In genomic region chr15:49238342-49238741, GRCh38 we compare ENCODE assay signal across 16 cellular contexts.
DNase-seq lines count a peak whose midpoint lies in the region; ATAC-seq and TF ChIP-seq lines count a peak whose summit lies in the region.
"Had no signal": no experiment of that assay in that cellular context is flagged by ENCODE, and none has a peak within 500 bp of the region (broad histone marks: within the 10 kb centered on the region; RNA-seq: fewer than 3 reads in every experiment).

No MANE protein-coding gene starts in this region.

- no peaks in the 10 kb centered on the region for H3K9me3 Mint-ChIP-seq in naive thymus-derived CD4-positive, alpha-beta T cell
- H3K9me3 Mint-ChIP-seq: activated naive CD8-positive, alpha-beta T cell treated with anti-CD3 and anti-CD28 coated beads, Interleukin-2, amount 10 ng/mL, durations not matched to agents 7 days and 5 days; stimulated activated naive CD8-positive, alpha-beta T cell treated with anti-CD3 and anti-CD28 coated beads, Interleukin-15, amount 100 ng/mL, for 72 hours had no signal

- ATAC-seq in naive thymus-derived CD4-positive, alpha-beta T cell = no peak
- ATAC-seq: activated CD8-positive, alpha-beta memory T cell treated with anti-CD3 and anti-CD28 coated beads, Interleukin-2, amount 10 ng/mL, durations not matched to agents 7 days and 5 days; stimulated activated naive CD8-positive, alpha-beta T cell treated with anti-CD3 and anti-CD28 coated beads, Interleukin-15, amount 100 ng/mL, for 72 hours had no signal

- H3K27ac ChIP-seq in left ventricle myocardium inferior (replicated peaks) = peak overlapping the region; percentile 23
- H3K27ac ChIP-seq in tibial artery = peak overlapping the region; percentile 19 to 58
- no peak overlapping the region for H3K27ac ChIP-seq in naive thymus-derived CD4-positive, alpha-beta T cell (ENCODE audit: low read depth, low read length)

- H3K36me3 ChIP-seq in left ventricle myocardium inferior (peaks cover 30% of the 10 kb centered on the region), tibial artery (peaks cover 0 to 7% (median 4%) of the 10 kb centered on the region in 3 donors)
- H3K36me3 ChIP-seq in naive thymus-derived CD4-positive, alpha-beta T cell (ENCODE audit: control insufficient read depth in 2 of 3, insufficient read depth in 3 of 3, low read length in 3 of 3) = peaks cover 4 to 24% (median 5%) of the 10 kb centered on the region in 3 experiments

- H3K36me3 Mint-ChIP-seq in naive thymus-derived CD4-positive, alpha-beta T cell = peaks cover 2 to 18% (median 14%) of the 10 kb centered on the region in 5 donors

- H3K4me1 ChIP-seq in left ventricle myocardium inferior (peaks cover 60% of the 10 kb centered on the region), tibial artery (peaks cover 0 to 34% (median 8%) of the 10 kb centered on the region in 4 donors)
- H3K4me1 ChIP-seq in naive thymus-derived CD4-positive, alpha-beta T cell (ENCODE audit: control insufficient read depth in 2 of 2, insufficient read depth in 2 of 2, low read length in 2 of 2) = no peaks in the 10 kb centered on the region

- H3K9me3 ChIP-seq in left ventricle myocardium inferior (replicated peaks) = no peaks in the 10 kb centered on the region
- H3K9me3 ChIP-seq in tibial artery = no peaks in the 10 kb centered on the region
- H3K9me3 ChIP-seq in naive thymus-derived CD4-positive, alpha-beta T cell (ENCODE audit: control insufficient read depth in 2 of 3, low read length in 3 of 3) = no peaks in the 10 kb centered on the region

- DNase-seq in HFF-Myc (ENCODE audit: extremely low read depth, low read depth) (peak; percentile 69), amniotic epithelial cell (ENCODE audit: low read depth) (peak; percentile 97), left ventricle myocardium inferior (no peak), tibial artery (no peak), iPS-NIHi7 (ENCODE audit: extremely low spot score) (no peak), D341Med (ENCODE audit: low spot score) (no peak)
- no peak for DNase-seq in naive thymus-derived CD4-positive, alpha-beta T cell
- DNase-seq: activated CD8-positive, alpha-beta memory T cell treated with anti-CD3 and anti-CD28 coated beads, Interleukin-2, amount 10 ng/mL, durations not matched to agents 7 days and 5 days; activated naive CD8-positive, alpha-beta T cell treated with anti-CD3 and anti-CD28 coated beads, Interleukin-2, amount 10 ng/mL, durations not matched to agents 7 days and 5 days; Calu3; mammary epithelial cell; NCI-H1048; SHP77; stimulated activated CD4-positive, alpha-beta T cell treated with anti-CD3 and anti-CD28 coated beads, Interleukin-4, amount 100 ng/mL, for 1 hour; stimulated activated naive CD8-positive, alpha-beta T cell treated with anti-CD3 and anti-CD28 coated beads, Interleukin-15, amount 100 ng/mL, for 72 hours had no signal

- intact Hi-C loops in left ventricle myocardium inferior (cut with micrococcal nuclease) = no loop called here
- intact Hi-C loops in tibial artery (cut with DNase I; ENCODE audit: low total_unique reads) = loop anchor here (10.0 kb wide), 1 partner anchor 766 kb away; no protein-coding TSS in a partner anchor
- intact Hi-C loops in naive thymus-derived CD4-positive, alpha-beta T cell (cut with micrococcal nuclease) = loop anchor here in 1 of 2 donors (5.0 to 10.0 kb wide), 2 partner anchors 374 to 814 kb away; no protein-coding TSS in a partner anchor

- CTCF ChIA-PET in naive thymus-derived CD4-positive, alpha-beta T cell (lab: Charles Lee) = no interaction called here

- H3K27me3 ChIP-seq in left ventricle myocardium inferior (ENCODE audit: low read depth) (no peaks in the 10 kb centered on the region), tibial artery (no peaks in the 10 kb centered on the region)
- no peaks in the 10 kb centered on the region for H3K27me3 ChIP-seq in naive thymus-derived CD4-positive, alpha-beta T cell (ENCODE audit: control insufficient read depth in 2 of 2, insufficient read depth in 2 of 2, low read length in 2 of 2)

- POLR2A ChIA-PET in naive thymus-derived CD4-positive, alpha-beta T cell (lab: Charles Lee) = no interaction called here

- H3K4me3 Mint-ChIP-seq in naive thymus-derived CD4-positive, alpha-beta T cell = no peak overlapping the region
- H3K4me3 Mint-ChIP-seq: activated CD8-positive, alpha-beta memory T cell treated with anti-CD3 and anti-CD28 coated beads, Interleukin-2, amount 10 ng/mL, durations not matched to agents 7 days and 5 days; activated naive CD8-positive, alpha-beta T cell treated with anti-CD3 and anti-CD28 coated beads, Interleukin-2, amount 10 ng/mL, durations not matched to agents 7 days and 5 days; stimulated activated naive CD8-positive, alpha-beta T cell treated with anti-CD3 and anti-CD28 coated beads, Interleukin-15, amount 100 ng/mL, for 72 hours had no signal

- H3K4me1 Mint-ChIP-seq in naive thymus-derived CD4-positive, alpha-beta T cell = peaks cover 0 to 24% (median 11%) of the 10 kb centered on the region in 7 donors

- no peak overlapping the region for H3K27ac Mint-ChIP-seq in naive thymus-derived CD4-positive, alpha-beta T cell
- H3K27ac Mint-ChIP-seq: activated CD8-positive, alpha-beta memory T cell treated with anti-CD3 and anti-CD28 coated beads, Interleukin-2, amount 10 ng/mL, durations not matched to agents 7 days and 5 days; activated naive CD8-positive, alpha-beta T cell treated with anti-CD3 and anti-CD28 coated beads, Interleukin-2, amount 10 ng/mL, durations not matched to agents 7 days and 5 days; progenitor cell of endocrine pancreas; stimulated activated naive CD8-positive, alpha-beta T cell treated with anti-CD3 and anti-CD28 coated beads, Interleukin-15, amount 100 ng/mL, for 72 hours had no signal

- no peaks in the 10 kb centered on the region for H3K27me3 Mint-ChIP-seq in naive thymus-derived CD4-positive, alpha-beta T cell
- H3K27me3 Mint-ChIP-seq: activated CD8-positive, alpha-beta memory T cell treated with anti-CD3 and anti-CD28 coated beads, Interleukin-2, amount 10 ng/mL, durations not matched to agents 7 days and 5 days; activated naive CD8-positive, alpha-beta T cell treated with anti-CD3 and anti-CD28 coated beads, Interleukin-2, amount 10 ng/mL, durations not matched to agents 7 days and 5 days; progenitor cell of endocrine pancreas; stimulated activated naive CD8-positive, alpha-beta T cell treated with anti-CD3 and anti-CD28 coated beads, Interleukin-15, amount 100 ng/mL, for 72 hours had no signal

- TF ChIP-seq CTCF in HFF-Myc (IDR thresholded peaks at IDR 0.05; ENCODE audit: low read depth, low read length, missing control alignments) (no peak), left ventricle myocardium inferior (IDR thresholded peaks at IDR 0.05; ENCODE audit: borderline replicate concordance) (no peak), tibial artery (IDR thresholded peaks at IDR 0.05) (no peak)

- H3K4me3 ChIP-seq in HFF-Myc (replicated peaks; ENCODE audit: low read depth, low read length) (no peak overlapping the region), left ventricle myocardium inferior (no peak overlapping the region), tibial artery (no peak overlapping the region)
- H3K4me3 ChIP-seq in naive thymus-derived CD4-positive, alpha-beta T cell (ENCODE audit: low read length) = no peak overlapping the region

Comparison
In these comparisons a context has a peak if more than half of its experiments do, and no peak if none do; other contexts are left out.
1. DNase-seq: peak in HFF-Myc (single experiment) and amniotic epithelial cell (single experiment); none in left ventricle myocardium inferior (single experiment), tibial artery (0 of 2), iPS-NIHi7 (single experiment), D341Med (single experiment) and naive thymus-derived CD4-positive, alpha-beta T cell (0 of 9).